ENCODE assay signal across 8 cellular contexts in the genomic region with DNA sequence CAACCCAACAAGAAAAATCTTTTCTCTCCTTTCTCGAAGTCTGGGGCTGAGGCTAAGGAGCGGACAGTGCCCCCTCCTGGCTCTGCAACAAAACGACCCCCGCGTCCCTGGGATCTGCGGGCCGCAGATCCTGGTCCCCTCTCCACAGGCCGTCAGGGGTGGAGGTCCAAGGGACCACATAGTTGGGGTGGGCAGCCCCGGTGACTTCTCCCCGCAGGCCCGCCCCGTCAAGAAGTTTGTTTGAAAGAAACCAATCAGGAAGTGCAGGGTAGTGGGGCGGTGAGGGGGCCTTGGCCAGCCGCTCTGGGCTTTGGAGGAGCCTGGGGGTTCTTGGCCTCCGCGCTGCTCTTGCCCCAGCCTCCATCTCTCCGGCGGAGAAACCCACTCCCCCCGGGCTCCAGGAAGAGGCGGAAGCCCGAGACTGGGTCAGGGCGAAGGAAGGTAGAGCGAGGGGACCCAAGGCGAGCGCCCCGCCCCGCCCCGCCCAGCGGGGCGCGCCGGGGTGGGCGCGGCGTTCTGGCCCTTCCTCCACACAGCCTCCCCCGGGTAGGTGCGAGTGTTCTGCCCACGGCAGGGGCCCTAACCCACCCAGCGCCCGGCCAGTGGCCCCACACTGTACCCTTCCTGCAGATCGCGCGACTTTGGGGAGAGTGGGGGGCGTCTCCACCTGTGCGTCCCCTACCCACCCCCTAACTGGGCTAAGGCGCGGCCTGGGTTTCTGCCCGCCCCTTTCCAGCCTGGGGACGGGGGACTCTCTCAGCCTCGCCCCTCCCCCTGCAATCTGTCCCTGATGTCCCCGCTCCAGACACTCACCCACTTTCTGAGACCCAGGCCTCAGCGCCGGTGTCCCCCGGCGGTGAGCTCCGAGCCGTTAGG. TPM values are rescaled to one million over a fixed set of nuclear protein-coding genes. Genes with fewer than 3 reads are reported as not detected.
A peak's percentile ranks its signal among the peaks of the same experiment; 100 is the strongest.
DNase-seq lines count a peak whose midpoint lies in the region; ATAC-seq and TF ChIP-seq lines count a peak whose summit lies in the region.

No MANE protein-coding gene starts in this region.

- CTCF ChIA-PET in activated CD8-positive, alpha-beta T cell treated with anti-CD3 and anti-CD28 coated beads for 36 hours (lab: Charles Lee): interaction anchor here (0.7 to 24.5 kb wide), 10 partner anchors 9 to 161 kb away, joined by 3 to 942 read pairs (median 4); no protein-coding TSS in a partner anchor

- H3K27me3 ChIP-seq in neural progenitor cell: no peaks in the 10 kb centered on the region

- peak overlapping the region; percentile 83 for H3K27ac ChIP-seq in neural progenitor cell

- peaks cover 15% of the 10 kb centered on the region for H3K4me1 Mint-ChIP-seq in activated CD8-positive, alpha-beta T cell treated with anti-CD3 and anti-CD28 coated beads for 36 hours (ENCODE audit: low read depth)
- H3K4me1 Mint-ChIP-seq in neural progenitor cell: peaks cover 67% of the 10 kb centered on the region

- H3K27me3 Mint-ChIP-seq in activated CD8-positive, alpha-beta T cell treated with anti-CD3 and anti-CD28 coated beads for 36 hours: no peaks in the 10 kb centered on the region
- H3K27me3 Mint-ChIP-seq in neural progenitor cell (ENCODE audit: insufficient read depth, low read depth): peaks cover 7% of the 10 kb centered on the region

- H3K4me2 ChIP-seq in neural progenitor cell: peak overlapping the region; percentile 90

- H3K4me3 Mint-ChIP-seq in activated CD8-positive, alpha-beta T cell treated with anti-CD3 and anti-CD28 coated beads for 36 hours: peak overlapping the region; percentile 75
- peak overlapping the region; percentile 90 for H3K4me3 Mint-ChIP-seq in neural progenitor cell

- H3K4me3 ChIP-seq in Jurkat, Clone E6-1 (ENCODE audit: low read length): peak overlapping the region; percentile 77
- peak overlapping the region; percentile 70 for H3K4me3 ChIP-seq in fibroblast of mammary gland (ENCODE audit: control insufficient read depth, low read depth, low read length)
- peak overlapping the region; percentile 90 for H3K4me3 ChIP-seq in neural progenitor cell

- peaks cover 61% of the 10 kb centered on the region for H3K79me2 ChIP-seq in neural progenitor cell (ENCODE audit: low read depth)

- POLR2A ChIA-PET in activated CD8-positive, alpha-beta T cell treated with anti-CD3 and anti-CD28 coated beads for 36 hours (lab: Charles Lee): no interaction called here

- peaks cover 52% of the 10 kb centered on the region for H4K20me1 ChIP-seq in neural progenitor cell (ENCODE audit: low read depth)

- peak; percentile 58 for TF ChIP-seq CTCF in activated CD8-positive, alpha-beta T cell treated with anti-CD3 and anti-CD28 coated beads for 36 hours (IDR thresholded peaks at IDR 0.05)
- TF ChIP-seq CTCF in fibroblast of mammary gland (conservative IDR thresholded peaks at IDR 0.05; ENCODE audit: control insufficient read depth, insufficient read depth, low read depth, low read length) (peak; percentile 40), neural progenitor cell (IDR thresholded peaks at IDR 0.05) (peak; percentile 87)

- H3K9me3 Mint-ChIP-seq in activated CD8-positive, alpha-beta T cell treated with anti-CD3 and anti-CD28 coated beads for 36 hours: no peaks in the 10 kb centered on the region
- no peaks in the 10 kb centered on the region for H3K9me3 Mint-ChIP-seq in neural progenitor cell

- H3K4me1 ChIP-seq in neural progenitor cell: peaks cover 71% of the 10 kb centered on the region

- peaks cover 68% of the 10 kb centered on the region for H3F3A ChIP-seq in neural progenitor cell (ENCODE audit: low read depth)

- no peaks in the 10 kb centered on the region for H3K36me3 ChIP-seq in neural progenitor cell

- peak; percentile 35 for ATAC-seq in activated CD8-positive, alpha-beta T cell treated with anti-CD3 and anti-CD28 coated beads for 36 hours
- ATAC-seq in GM21619 (IDR thresholded peaks at IDR 0.05; ENCODE audit: unreplicated experiment): no peak

- H2AFZ ChIP-seq in neural progenitor cell (replicated peaks): no peak overlapping the region

- H3K36me3 Mint-ChIP-seq in activated CD8-positive, alpha-beta T cell treated with anti-CD3 and anti-CD28 coated beads for 36 hours (ENCODE audit: low read depth): no peaks in the 10 kb centered on the region
- H3K36me3 Mint-ChIP-seq in neural progenitor cell: no peaks in the 10 kb centered on the region

- H3K9me3 ChIP-seq in neural progenitor cell (ENCODE audit: low read depth): no peaks in the 10 kb centered on the region

- intact Hi-C loops in activated CD8-positive, alpha-beta T cell treated with anti-CD3 and anti-CD28 coated beads for 36 hours (cut with micrococcal nuclease): no loop called here

- no peak overlapping the region for H3K27ac Mint-ChIP-seq in activated CD8-positive, alpha-beta T cell treated with anti-CD3 and anti-CD28 coated beads for 36 hours
- no peak overlapping the region for H3K27ac Mint-ChIP-seq in neural progenitor cell

- DNase-seq in CD1c-positive myeloid dendritic cell (ENCODE audit: extremely low spot score) (peak; percentile 45), fibroblast of mammary gland (ENCODE audit: low read depth) (peak; percentile 31), neural progenitor cell (ENCODE audit: low spot score) (peak; percentile 88), dedifferentiated amniotic fluid mesenchymal stem cell (ENCODE audit: extremely low spot score) (no peak), KG1 (lab: John Stamatoyannopoulos, UW) (no peak)
- no peak for DNase-seq in Jurkat, Clone E6-1 (ENCODE audit: low read depth, low spot score)
- DNase-seq in activated CD8-positive, alpha-beta T cell treated with anti-CD3 and anti-CD28 coated beads for 36 hours: peak; percentile 44

- peak overlapping the region; percentile 49 for H3K9ac ChIP-seq in neural progenitor cell

RNA-seq across cellular contexts. Expression of gene TP53I11, which starts 1.3 kb away (rescaled TPM):
- 58.8 TPM for polyA plus RNA-seq in Jurkat, Clone E6-1 (2012; ENCODE audit: insufficient read depth, insufficient read length)
- total RNA-seq in activated CD8-positive, alpha-beta T cell treated with anti-CD3 and anti-CD28 coated beads for 36 hours: 10 to 100 TPM; 15.2 to 17.5 TPM
- total RNA-seq in neural progenitor cell (ENCODE audit: low replicate concordance): 23.1 and 91.9 TPM in 2 replicates

Comparison
In these comparisons a context has a peak if more than half of its experiments do, and no peak if none do; other contexts are left out.
1. DNase-seq: peak in CD1c-positive myeloid dendritic cell (single experiment), activated CD8-positive, alpha-beta T cell treated with anti-CD3 and anti-CD28 coated beads for 36 hours (single experiment), fibroblast of mammary gland (single experiment) and neural progenitor cell (single experiment); none in Jurkat, Clone E6-1 (single experiment), dedifferentiated amniotic fluid mesenchymal stem cell (single experiment) and KG1 (single experiment).
2. Peak in every context shown above with its lines, with median percentiles within 50 percentile points of each other: H3K4me3 ChIP-seq and CTCF ChIP-seq.